ENCODE assay signal across 19 cellular contexts in genomic region chr3:151589311-151589710, GRCh38.
"Had no signal": no experiment of that assay in that cellular context is flagged by ENCODE, and none has a peak within 500 bp of the region (broad histone marks: within the 10 kb centered on the region; RNA-seq: fewer than 3 reads in every experiment).

No MANE protein-coding gene starts in this region.

- DNase-seq: effector CD4-positive, alpha-beta T cell; endodermal cell; erythroblast; foreskin fibroblast; mesendoderm; naive thymus-derived CD4-positive, alpha-beta T cell; nephron progenitor cell; psoas muscle; retina; right lobe of liver; stimulated activated CD4-positive, alpha-beta T cell treated with anti-CD3 and anti-CD28 coated beads, Interleukin-2, amount 100 ng/mL, for 24 hours; stimulated activated CD4-positive, alpha-beta T cell treated with anti-CD3 and anti-CD28 coated beads, Interleukin-4, amount 100 ng/mL, for 4 hours; stimulated activated naive B cell treated with anti-CD40 and anti-IgM and Interleukin-4, amounts not matched to agents 10 μg/mL and 1 μg/mL and 100 μg/mL, for 72 hours; stimulated activated naive CD8-positive, alpha-beta T cell treated with anti-CD3 and anti-CD28 coated beads, Interleukin-15, amount 100 ng/mL, for 72 hours; testis; upper lobe of right lung had no signal

- H3K27ac ChIP-seq: coronary artery, psoas muscle, right lobe of liver, testis, tibial nerve, upper lobe of right lung had no signal

- H3K9me3 ChIP-seq: psoas muscle, right lobe of liver, testis, tibial nerve, upper lobe of right lung had no signal

- H3K36me3 ChIP-seq: right lobe of liver, tibial nerve, upper lobe of right lung had no signal

- H3K4me3 ChIP-seq: coronary artery, psoas muscle, right lobe of liver, testis, tibial nerve, upper lobe of right lung had no signal

- H3K4me1 ChIP-seq: psoas muscle, right lobe of liver, testis, tibial nerve, upper lobe of right lung had no signal

- FAIRE-seq: endothelial cell of umbilical vein had no signal

- H3K27me3 ChIP-seq: right lobe of liver, testis, tibial nerve, upper lobe of right lung had no signal
